24 cellular contexts compared by ENCODE assay signal in the genomic region with DNA sequence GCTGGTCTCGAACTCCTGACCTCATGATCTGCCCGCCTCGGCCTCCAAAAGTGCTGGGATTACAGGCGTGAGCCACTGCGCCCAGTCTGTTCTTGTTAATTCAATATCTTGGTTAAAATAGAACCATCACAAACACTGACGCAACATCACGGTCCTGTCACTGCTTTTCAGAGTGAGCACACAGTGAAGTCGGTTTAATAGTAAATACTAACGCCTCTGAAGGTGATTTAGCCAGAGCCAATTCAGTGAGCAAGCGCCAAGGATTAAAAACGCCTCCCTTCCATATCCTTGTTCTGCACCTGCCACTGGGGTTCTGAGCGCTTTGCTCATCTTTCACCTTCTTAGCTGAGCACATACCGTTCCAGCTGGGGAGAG. TPM values are rescaled to one million over a fixed set of nuclear protein-coding genes. Genes with fewer than 3 reads are reported as not detected.
DNase-seq lines count a peak whose midpoint lies in the region; ATAC-seq and TF ChIP-seq lines count a peak whose summit lies in the region.
"Had no signal": no experiment of that assay in that cellular context is flagged by ENCODE, and none has a peak within 500 bp of the region (broad histone marks: within the 10 kb centered on the region; RNA-seq: fewer than 3 reads in every experiment).

No MANE protein-coding gene starts in this region.

- no peaks in the 10 kb centered on the region for H3K27me3 ChIP-seq in endodermal cell (ENCODE audit: control insufficient read depth, insufficient read depth, low read length, poor library complexity, severe bottlenecking)
- no peaks in the 10 kb centered on the region for H3K27me3 ChIP-seq in osteoblast (ENCODE audit: insufficient read depth, low read length)
- H3K27me3 ChIP-seq: neural progenitor cell, testis had no signal

- no peak overlapping the region for H3K4me3 Mint-ChIP-seq in endodermal cell
- H3K4me3 Mint-ChIP-seq in activated naive CD8-positive, alpha-beta T cell treated with anti-CD3 and anti-CD28 coated beads, Interleukin-2, amount 50 U/mL, for 24 hours, result no peak overlapping the region
- H3K4me3 Mint-ChIP-seq: activated CD4-positive, alpha-beta T cell treated with anti-CD3 and anti-CD28 coated beads, Interleukin-2, amount 10 ng/mL, durations not matched to agents 24 days and 14 days; activated naive CD4-positive, alpha-beta T cell treated with anti-CD3 and anti-CD28 coated beads, Interleukin-2, amount 50 U/mL, for 24 hours; activated T-helper 1 cell treated with anti-CD3 and anti-CD28 coated beads, Interleukin-12 subunit alpha, Interleukin-12 subunit beta, Interleukin-2, Interleukin-4 antibody, amounts not matched to agents 30 ng/mL and 10 ng/mL and 1 ng/mL, durations not matched to agents 14 hours and 24 hours and 36 hours; neural progenitor cell had no signal

- H3K36me3 Mint-ChIP-seq in endodermal cell (ENCODE audit: low read depth), result peaks cover 41% of the 10 kb centered on the region
- H3K36me3 Mint-ChIP-seq in activated naive CD8-positive, alpha-beta T cell treated with anti-CD3 and anti-CD28 coated beads, Interleukin-2, amount 50 U/mL, for 24 hours (ENCODE audit: low read depth), result peaks cover 14% of the 10 kb centered on the region

- H2AFZ ChIP-seq in osteoblast (ENCODE audit: low read length), result no peak overlapping the region
- H2AFZ ChIP-seq: neural progenitor cell had no signal

- no peak overlapping the region for H3K9ac ChIP-seq in endodermal cell (ENCODE audit: extremely low read depth, low read length, poor library complexity, severe bottlenecking)
- H3K9ac ChIP-seq: neural progenitor cell had no signal

- TF ChIP-seq CTCF in NB4 (IDR thresholded peaks at IDR 0.05; ENCODE audit: low read depth, low read length), result no peak
- TF ChIP-seq CTCF in endodermal cell (conservative IDR thresholded peaks at IDR 0.05), result no peak
- TF ChIP-seq CTCF in osteoblast (IDR thresholded peaks at IDR 0.05; ENCODE audit: extremely low read depth, low read depth, low read length), result no peak

- DNase-seq in DMS 273 (lab: John Stamatoyannopoulos, UW; ENCODE audit: unreplicated experiment) (peak; percentile 17), DMS 273 treated with DMSO at 0.1 percent for 48 hours (lab: John Stamatoyannopoulos, UW) (no peak), NB4 (ENCODE audit: low read depth) (peak; percentile 39), endodermal cell (no peak), osteoblast (ENCODE audit: insufficient read length, low spot score, missing footprints) (peak; percentile 86), NCI-H2081 treated with DMSO at 0.1 percent for 48 hours (lab: John Stamatoyannopoulos, UW) (no peak)
- no peak for DNase-seq in activated naive CD8-positive, alpha-beta T cell treated with anti-CD3 and anti-CD28 coated beads, Interleukin-2, amount 50 U/mL, for 24 hours
- DNase-seq: activated CD4-positive, alpha-beta T cell treated with anti-CD3 and anti-CD28 coated beads, Interleukin-2, amount 10 ng/mL, durations not matched to agents 24 days and 14 days; BE2C; effector CD4-positive, alpha-beta T cell; EL; foreskin melanocyte; NCI-H1105 treated with DMSO at 0.1 percent for 48 hours; NCI-H526 treated with DMSO at 0.1 percent for 48 hours; small intestine; stimulated activated CD4-positive, alpha-beta T cell treated with anti-CD3 and anti-CD28 coated beads, Interleukin-2, amount 100 ng/mL, for 48 hours; stimulated activated naive CD4-positive, alpha-beta T cell; testis had no signal

- no peak for ATAC-seq in activated naive CD8-positive, alpha-beta T cell treated with anti-CD3 and anti-CD28 coated beads, Interleukin-2, amount 50 U/mL, for 24 hours
- ATAC-seq in HG03460 (IDR thresholded peaks at IDR 0.05; ENCODE audit: unreplicated experiment), result no peak

- no peaks in the 10 kb centered on the region for H3K27me3 Mint-ChIP-seq in endodermal cell (ENCODE audit: insufficient read depth)
- H3K27me3 Mint-ChIP-seq in activated naive CD8-positive, alpha-beta T cell treated with anti-CD3 and anti-CD28 coated beads, Interleukin-2, amount 50 U/mL, for 24 hours, result no peaks in the 10 kb centered on the region
- H3K27me3 Mint-ChIP-seq: activated CD4-positive, alpha-beta T cell treated with anti-CD3 and anti-CD28 coated beads, Interleukin-2, amount 10 ng/mL, durations not matched to agents 24 days and 14 days; activated naive CD4-positive, alpha-beta T cell treated with anti-CD3 and anti-CD28 coated beads, Interleukin-2, amount 50 U/mL, for 24 hours had no signal

- H3K79me2 ChIP-seq in osteoblast (ENCODE audit: insufficient read depth, low read length), result no peaks in the 10 kb centered on the region

- no peak overlapping the region for H3K4me2 ChIP-seq in osteoblast (ENCODE audit: insufficient read depth, low read length)
- H3K4me2 ChIP-seq: neural progenitor cell had no signal

- H3K27ac Mint-ChIP-seq in endodermal cell, result peak overlapping the region; percentile 12
- no peak overlapping the region for H3K27ac Mint-ChIP-seq in activated naive CD8-positive, alpha-beta T cell treated with anti-CD3 and anti-CD28 coated beads, Interleukin-2, amount 50 U/mL, for 24 hours
- H3K27ac Mint-ChIP-seq: activated CD4-positive, alpha-beta T cell treated with anti-CD3 and anti-CD28 coated beads, Interleukin-2, amount 10 ng/mL, durations not matched to agents 24 days and 14 days; activated naive CD4-positive, alpha-beta T cell treated with anti-CD3 and anti-CD28 coated beads, Interleukin-2, amount 50 U/mL, for 24 hours had no signal

- WGBS in endodermal cell (ENCODE audit: insufficient coverage in 1 of 2, insufficient read length in 1 of 2), 2 experiments, result 91 to 98% methylated on average over 11 to 13 of the region's 13 CpGs

- H3K36me3 ChIP-seq in endodermal cell (ENCODE audit: control insufficient read depth, insufficient read depth, low read length) (peaks cover 20% of the 10 kb centered on the region), osteoblast (ENCODE audit: insufficient read depth, low read length) (peaks cover 16% of the 10 kb centered on the region)
- H3K36me3 ChIP-seq: neural progenitor cell had no signal

- H3K4me3 ChIP-seq in NB4 (ENCODE audit: low read depth, low read length) (no peak overlapping the region), endodermal cell (ENCODE audit: low read length) (no peak overlapping the region), osteoblast (ENCODE audit: insufficient read depth, low read length) (no peak overlapping the region)
- H3K4me3 ChIP-seq: neural progenitor cell, testis had no signal

- TF ChIP-seq POLR2A in NB4 (IDR thresholded peaks at IDR 0.05; ENCODE audit: extremely low read depth, insufficient read length), result no peak

- H3K4me1 ChIP-seq in endodermal cell (ENCODE audit: control insufficient read depth, insufficient read depth, low read length) (no peaks in the 10 kb centered on the region), osteoblast (ENCODE audit: insufficient read depth, low read length) (no peaks in the 10 kb centered on the region)
- H3K4me1 ChIP-seq: BE2C, neural progenitor cell, testis had no signal

- H3K9me3 Mint-ChIP-seq in endodermal cell, result no peaks in the 10 kb centered on the region
- no peaks in the 10 kb centered on the region for H3K9me3 Mint-ChIP-seq in activated naive CD8-positive, alpha-beta T cell treated with anti-CD3 and anti-CD28 coated beads, Interleukin-2, amount 50 U/mL, for 24 hours
- H3K9me3 Mint-ChIP-seq: activated CD4-positive, alpha-beta T cell treated with anti-CD3 and anti-CD28 coated beads, Interleukin-2, amount 10 ng/mL, durations not matched to agents 24 days and 14 days; activated naive CD4-positive, alpha-beta T cell treated with anti-CD3 and anti-CD28 coated beads, Interleukin-2, amount 50 U/mL, for 24 hours; activated T-helper 1 cell treated with anti-CD3 and anti-CD28 coated beads, Interleukin-12 subunit alpha, Interleukin-12 subunit beta, Interleukin-2, Interleukin-4 antibody, amounts not matched to agents 30 ng/mL and 10 ng/mL and 1 ng/mL, durations not matched to agents 14 hours and 24 hours and 36 hours; neural progenitor cell had no signal

- H3K9me3 ChIP-seq in endodermal cell (ENCODE audit: control insufficient read depth, low read length), result no peaks in the 10 kb centered on the region
- H3K9me3 ChIP-seq in osteoblast (ENCODE audit: low read depth, low read length), result no peaks in the 10 kb centered on the region
- H3K9me3 ChIP-seq: BE2C, testis had no signal

- no peaks in the 10 kb centered on the region for H4K20me1 ChIP-seq in osteoblast (ENCODE audit: insufficient read depth, low read length)

- H3K27ac ChIP-seq in endodermal cell (ENCODE audit: low read depth, low read length) (no peak overlapping the region), osteoblast (ENCODE audit: low read depth, low read length) (no peak overlapping the region)
- H3K27ac ChIP-seq: 22Rv1, neural progenitor cell, testis had no signal

- H3K4me1 Mint-ChIP-seq in endodermal cell, result no peaks in the 10 kb centered on the region
- no peaks in the 10 kb centered on the region for H3K4me1 Mint-ChIP-seq in activated naive CD8-positive, alpha-beta T cell treated with anti-CD3 and anti-CD28 coated beads, Interleukin-2, amount 50 U/mL, for 24 hours
- H3K4me1 Mint-ChIP-seq: activated CD4-positive, alpha-beta T cell treated with anti-CD3 and anti-CD28 coated beads, Interleukin-2, amount 10 ng/mL, durations not matched to agents 24 days and 14 days; neural progenitor cell had no signal

RNA-seq across cellular contexts. Expression of gene LAMP1, which starts 30.3 kb away (rescaled TPM):
- total RNA-seq in endodermal cell, result 100 to 1,000 TPM; 153 to 160 TPM
- polyA plus RNA-seq in endodermal cell (2013, experiment 1 of 2), result 103 TPM
- polyA plus RNA-seq in endodermal cell (2013, experiment 2 of 2), result 95.8 TPM
- 211 and 216 TPM in 2 replicates for total RNA-seq in osteoblast

RNA-seq across cellular contexts. Expression of gene GRTP1, which starts 36.6 kb away (rescaled TPM):
- total RNA-seq in endodermal cell (10 to 100 TPM; 31.4 to 35.1 TPM), osteoblast (0.29 and 0.36 TPM in 2 replicates)
- polyA plus RNA-seq in endodermal cell (2013, experiment 1 of 2), result 7.6 TPM
- 7.7 TPM for polyA plus RNA-seq in endodermal cell (2013, experiment 2 of 2)
- total RNA-seq: activated CD4-positive, alpha-beta T cell treated with anti-CD3 and anti-CD28 coated beads, Interleukin-2, amount 10 ng/mL, durations not matched to agents 24 days and 14 days; activated T-helper 1 cell treated with anti-CD3 and anti-CD28 coated beads, Interleukin-12 subunit alpha, Interleukin-12 subunit beta, Interleukin-2, Interleukin-4 antibody, amounts not matched to agents 30 ng/mL and 10 ng/mL and 1 ng/mL, durations not matched to agents 14 hours and 24 hours and 36 hours; T-helper 1 cell treated with Interleukin-12 subunit alpha and Interleukin-12 subunit beta and Interleukin-4 antibody, amounts not matched to agents 30 ng/mL and 1 ng/mL, for 36 hours had no signal

Comparison
In these comparisons a context has a peak if more than half of its experiments do, and no peak if none do; other contexts are left out.
1. DNase-seq: peak in DMS 273 (single experiment), NB4 (single experiment) and osteoblast (single experiment); none in DMS 273 treated with DMSO at 0.1 percent for 48 hours (single experiment), endodermal cell (single experiment), activated naive CD8-positive, alpha-beta T cell treated with anti-CD3 and anti-CD28 coated beads, Interleukin-2, amount 50 U/mL, for 24 hours (single experiment) and NCI-H2081 treated with DMSO at 0.1 percent for 48 hours (single experiment).
2. RNA of gene GRTP1, which starts 36.6 kb away (total RNA-seq): 31.4 to 35.1 TPM in endodermal cell; 0.29 to 0.36 TPM in osteoblast; every median in the first group is over 10 times any median in the second.